In genomic region chr2:191316246-191316645, GRCh38 we compare ENCODE assay signal across 14 cellular contexts.
DNase-seq lines count a peak whose midpoint lies in the region; ATAC-seq and TF ChIP-seq lines count a peak whose summit lies in the region.
"Had no signal": no experiment of that assay in that cellular context is flagged by ENCODE, and none has a peak within 500 bp of the region (broad histone marks: within the 10 kb centered on the region; RNA-seq: fewer than 3 reads in every experiment).

No MANE protein-coding gene starts in this region.

- no peak overlapping the region for H4K5ac ChIP-seq in H9 (ENCODE audit: insufficient read length, low read depth, low read length)

- H3K4me1 ChIP-seq in H9 (ENCODE audit: insufficient read depth, low read length) = peaks cover 9% of the 10 kb centered on the region
- H3K4me1 ChIP-seq in left lung = peaks cover 17 to 25% of the 10 kb centered on the region in 2 donors

- H3K27me3 ChIP-seq in H9 (ENCODE audit: insufficient read depth, low read length) (no peaks in the 10 kb centered on the region), left lung (no peaks in the 10 kb centered on the region)
- H3K27me3 ChIP-seq: BLaER1 had no signal

- peaks cover 4% of the 10 kb centered on the region; the same call in 1 of the 2 replicates for H3K79me2 ChIP-seq in H9 (ENCODE audit: insufficient read depth, low read length)

- H3K36me3 Mint-ChIP-seq in H9 (ENCODE audit: insufficient read depth in 1 of 3, low read depth in 3 of 3) = no peaks in the 10 kb centered on the region

- H3K14ac ChIP-seq in H9 (ENCODE audit: insufficient read depth, low read length) = no peak overlapping the region

- peak; percentile 11 for DNase-seq in M059J (ENCODE audit: low read depth)
- no peak for DNase-seq in epithelial cell of prostate (ENCODE audit: low read depth, low spot score)
- DNase-seq in iris pigment epithelial cell (ENCODE audit: low read depth) = peak; percentile 48
- no peak for DNase-seq in H9
- no peak for DNase-seq in COR-L47 (lab: John Stamatoyannopoulos, UW)
- DNase-seq in left lung = no peak
- no peak for DNase-seq in SW 1271 (lab: John Stamatoyannopoulos, UW)
- DNase-seq: CD8-positive, alpha-beta memory T cell; Kasumi-1; NCI-H2029; NCI-H2171 treated with DMSO at 0.1 percent for 48 hours; NCI-H82; SIG-M5 had no signal

- H3K79me1 ChIP-seq in H9 (ENCODE audit: insufficient read depth, low read depth, low read length, poor library complexity, severe bottlenecking) = no peaks in the 10 kb centered on the region

- H3K4me3 ChIP-seq in left lung = no peak overlapping the region
- H3K4me3 ChIP-seq: BLaER1 had no signal

- no peak overlapping the region for H2BK12ac ChIP-seq in H9 (ENCODE audit: insufficient read length, low read depth, low read length)

- no peak for TF ChIP-seq CTCF in H9 (conservative IDR thresholded peaks at IDR 0.05)
- no peak for TF ChIP-seq CTCF in left lung (IDR thresholded peaks at IDR 0.05)

- H2BK120ac ChIP-seq in H9 (ENCODE audit: low read depth, low read length, poor library complexity, severe bottlenecking) = no peak overlapping the region

- no peaks in the 10 kb centered on the region for H4K20me1 ChIP-seq in H9 (ENCODE audit: control insufficient read depth, insufficient read depth, insufficient read length)

- no peaks in the 10 kb centered on the region for H3K9me3 Mint-ChIP-seq in H9
- H3K9me3 Mint-ChIP-seq: CD8-positive, alpha-beta memory T cell had no signal

- H2AK5ac ChIP-seq in H9 (ENCODE audit: insufficient read length, low read length) = no peak overlapping the region

- H3T11ph ChIP-seq in H9 (ENCODE audit: low read length) = no peak overlapping the region

- ATAC-seq in left lung = no peak

- H2BK15ac ChIP-seq in H9 (ENCODE audit: low read depth, low read length) = no peak overlapping the region

- H3K4me1 Mint-ChIP-seq in H9 = peaks cover 31 to 36% of the 10 kb centered on the region in 2 experiments
- H3K4me1 Mint-ChIP-seq: CD8-positive, alpha-beta memory T cell had no signal

- H3K27me3 Mint-ChIP-seq in H9 (ENCODE audit: low read depth) = no peaks in the 10 kb centered on the region

- no peak overlapping the region; a peak in 2 of 7 replicates for H3K27ac Mint-ChIP-seq in H9
- H3K27ac Mint-ChIP-seq: CD8-positive, alpha-beta memory T cell had no signal

- H3K36me3 ChIP-seq in left lung = no peaks in the 10 kb centered on the region
- H3K36me3 ChIP-seq: BLaER1 had no signal

- no peaks in the 10 kb centered on the region for H3K9me3 ChIP-seq in H9 (ENCODE audit: control insufficient read depth, low read depth, low read length)
- no peaks in the 10 kb centered on the region for H3K9me3 ChIP-seq in left lung
- H3K9me3 ChIP-seq: BLaER1 had no signal

- H4K8ac ChIP-seq in H9 (replicated peaks; ENCODE audit: insufficient read length, low read depth, low read length) = no peak overlapping the region

- intact Hi-C loops in left lung (cut with DNase I) = no loop called here

- H3K4me2 ChIP-seq in H9 (ENCODE audit: insufficient read depth, insufficient read length, low read length) = no peak overlapping the region

- H3K4me3 Mint-ChIP-seq in H9 = no peak overlapping the region
- H3K4me3 Mint-ChIP-seq: CD8-positive, alpha-beta memory T cell had no signal

- no CpG with 5 or more reads among the region's 1 CpG for WGBS in H9 (ENCODE audit: extremely low coverage, insufficient read length, low lambda C conversion rate)

- no peak overlapping the region for H2BK5ac ChIP-seq in H9 (ENCODE audit: insufficient read length, low read length)

- no peak overlapping the region for H2BK20ac ChIP-seq in H9 (ENCODE audit: low read depth, low read length, poor library complexity, severe bottlenecking)

- H3K27ac ChIP-seq in epithelial cell of prostate = peak overlapping the region; percentile 93
- no peak overlapping the region for H3K27ac ChIP-seq in H9 (ENCODE audit: insufficient read length, low read depth, low read length)
- no peak overlapping the region for H3K27ac ChIP-seq in left lung
- H3K27ac ChIP-seq: BLaER1 had no signal

- no peak overlapping the region for H4K91ac ChIP-seq in H9 (ENCODE audit: insufficient read length, low read depth, low read length)

- H3K9ac ChIP-seq in H9 (ENCODE audit: extremely low read depth, insufficient read length, low read length) = no peak overlapping the region
- H3K9ac ChIP-seq: BLaER1 had no signal

- no peak overlapping the region for H3K4ac ChIP-seq in H9 (ENCODE audit: low read depth, low read length)

- H2AFZ ChIP-seq in H9 (ENCODE audit: low read length) = no peak overlapping the region

- H3K18ac ChIP-seq in H9 (ENCODE audit: insufficient read length, low read depth, low read length) = no peak overlapping the region

- no peak overlapping the region for H3K23ac ChIP-seq in H9 (ENCODE audit: insufficient read length, low read depth, low read length)

- no peaks in the 10 kb centered on the region for H3K23me2 ChIP-seq in H9 (ENCODE audit: insufficient read length, low read depth, low read length, poor library complexity, severe bottlenecking)

- H3K56ac ChIP-seq in H9 (ENCODE audit: insufficient read length, low read depth, low read length) = no peak overlapping the region

Comparison
In these comparisons a context has a peak if more than half of its experiments do, and no peak if none do; other contexts are left out.
1. DNase-seq: peak in M059J (single experiment) and iris pigment epithelial cell (single experiment); none in epithelial cell of prostate (single experiment), H9 (single experiment), COR-L47 (single experiment), left lung (0 of 2) and SW 1271 (0 of 2).